Comparison of ENCODE assay signal across 8 cellular contexts in genomic region chr5:217860-218456, GRCh38. TPM values are rescaled to one million over a fixed set of nuclear protein-coding genes. Genes with fewer than 3 reads are reported as not detected.
A peak's percentile ranks its signal among the peaks of the same experiment; 100 is the strongest.
DNase-seq lines count a peak whose midpoint lies in the region; ATAC-seq and TF ChIP-seq lines count a peak whose summit lies in the region.

Gene CCDC127, minus strand, starts transcription at chr5:218153. Its CDS starts 1,304 bp downstream, at chr5:216849.
Gene SDHA, plus strand, starts transcription at chr5:218320. Its CDS starts 36 bp downstream, at chr5:218356.

- H3K9ac ChIP-seq in H9 (ENCODE audit: extremely low read depth, insufficient read length, low read length), result peak within 1 kb of the TSS; percentile 64

- peaks cover 23% of the 10 kb centered on the region for H3K36me3 ChIP-seq in RWPE2 (ENCODE audit: low read depth)

- H3K27me3 ChIP-seq in H9 (ENCODE audit: insufficient read depth, low read length) (no peaks in the 10 kb centered on the region), RWPE2 (ENCODE audit: insufficient read depth, poor library complexity, severe bottlenecking) (no peaks in the 10 kb centered on the region)

- H3K4me1 Mint-ChIP-seq in H9 (peaks cover 31% of the 10 kb centered on the region in 2 experiments), nephron progenitor cell (peaks cover 56% of the 10 kb centered on the region)

- no CpG with 5 or more reads among the region's 69 CpGs for WGBS in H9 (ENCODE audit: extremely low coverage, insufficient read length, low lambda C conversion rate)

- H2BK15ac ChIP-seq in H9 (ENCODE audit: low read depth, low read length), result no peak within 1 kb of the TSS

- peak; percentile 62 for TF ChIP-seq CTCF in H9 (conservative IDR thresholded peaks at IDR 0.05)
- TF ChIP-seq CTCF in RWPE2 (IDR thresholded peaks at IDR 0.05; ENCODE audit: poor library complexity, severe bottlenecking), result peak; percentile 69
- TF ChIP-seq CTCF in nephron progenitor cell (IDR thresholded peaks at IDR 0.05), result peak; percentile 22

- peak; percentile 73 for ATAC-seq in RWPE2 (ENCODE audit: low read depth)
- peak; percentile 87 for ATAC-seq in stimulated activated naive CD8-positive, alpha-beta T cell treated with anti-CD3 and anti-CD28 coated beads, Interleukin-15, Interleukin-2, amounts not matched to agents 100 U/mL and 50 U/mL, for 24 hours

- no peak within 1 kb of the TSS for H3K4ac ChIP-seq in H9 (ENCODE audit: low read depth, low read length)

- H2BK20ac ChIP-seq in H9 (ENCODE audit: low read depth, low read length, poor library complexity, severe bottlenecking), result no peak within 1 kb of the TSS

- peak; percentile 92 for DNase-seq in GDM1 (lab: John Stamatoyannopoulos, UW)
- DNase-seq in H9, result peak; percentile 95
- DNase-seq in M059J (ENCODE audit: low read depth), result peak; percentile 89
- DNase-seq in RWPE2 (ENCODE audit: low spot score), result peak; percentile 96
- DNase-seq in activated effector memory CD4-positive, alpha-beta T cell treated with Interleukin-2 at 50 U/mL for 16 hours, result peak; percentile 95
- DNase-seq in fibroblast of the conjunctiva (ENCODE audit: low read depth), result peak; percentile 86
- DNase-seq in nephron progenitor cell, result peak; percentile 100
- peak; percentile 99 for DNase-seq in stimulated activated naive CD8-positive, alpha-beta T cell treated with anti-CD3 and anti-CD28 coated beads, Interleukin-15, Interleukin-2, amounts not matched to agents 100 U/mL and 50 U/mL, for 24 hours

- no peak within 1 kb of the TSS for H4K91ac ChIP-seq in H9 (ENCODE audit: insufficient read length, low read depth, low read length)

- peaks cover 2% of the 10 kb centered on the region for H3K79me1 ChIP-seq in H9 (ENCODE audit: insufficient read depth, low read depth, low read length, poor library complexity, severe bottlenecking)

- 0 out of 2 replicates have a peak, but pooled peaks cover 2% of the 10 kb centered on the region for H3K4me1 ChIP-seq in H9 (ENCODE audit: insufficient read depth, low read length)
- peaks cover 30% of the 10 kb centered on the region for H3K4me1 ChIP-seq in RWPE2 (ENCODE audit: insufficient read depth, poor library complexity, severe bottlenecking)

- H2AFZ ChIP-seq in H9 (ENCODE audit: low read length), result no peak within 1 kb of the TSS

- no peak within 1 kb of the TSS for H2AK5ac ChIP-seq in H9 (ENCODE audit: insufficient read length, low read length)

- peak within 1 kb of the TSS; percentile 75 for H3K4me2 ChIP-seq in H9 (ENCODE audit: insufficient read depth, insufficient read length, low read length)

- H3K23ac ChIP-seq in H9 (ENCODE audit: insufficient read length, low read depth, low read length), result no peak within 1 kb of the TSS

- no peak within 1 kb of the TSS for H2BK12ac ChIP-seq in H9 (ENCODE audit: insufficient read length, low read depth, low read length)

- no peaks in the 10 kb centered on the region for H3K23me2 ChIP-seq in H9 (ENCODE audit: insufficient read length, low read depth, low read length, poor library complexity, severe bottlenecking)

- no peak within 1 kb of the TSS for H3K18ac ChIP-seq in H9 (ENCODE audit: insufficient read length, low read depth, low read length)

- H2BK120ac ChIP-seq in H9 (ENCODE audit: low read depth, low read length, poor library complexity, severe bottlenecking), result no peak within 1 kb of the TSS

- peak within 1 kb of the TSS; percentile 75 for H3K4me3 ChIP-seq in RWPE2 (ENCODE audit: severe bottlenecking)

- H3K4me3 Mint-ChIP-seq in H9, result peak within 1 kb of the TSS; percentile 95 to 98
- peak within 1 kb of the TSS; percentile 93 for H3K4me3 Mint-ChIP-seq in nephron progenitor cell

- H3K9me3 Mint-ChIP-seq in H9, result no peaks in the 10 kb centered on the region
- no peaks in the 10 kb centered on the region for H3K9me3 Mint-ChIP-seq in nephron progenitor cell

- H3K27ac ChIP-seq in H9 (ENCODE audit: insufficient read length, low read depth, low read length), result no peak within 1 kb of the TSS
- H3K27ac ChIP-seq in RWPE2 (ENCODE audit: poor library complexity, severe bottlenecking), result peak within 1 kb of the TSS; percentile 73

- peak within 1 kb of the TSS; percentile 73; the same call in 1 of the 2 replicates for H3K14ac ChIP-seq in H9 (ENCODE audit: insufficient read depth, low read length)

- no peaks in the 10 kb centered on the region for H4K20me1 ChIP-seq in H9 (ENCODE audit: control insufficient read depth, insufficient read depth, insufficient read length)

- H4K8ac ChIP-seq in H9 (replicated peaks; ENCODE audit: insufficient read length, low read depth, low read length), result no peak within 1 kb of the TSS

- peaks cover 10% of the 10 kb centered on the region; the same call in 1 of the 2 replicates for H3K79me2 ChIP-seq in H9 (ENCODE audit: insufficient read depth, low read length)

- H4K5ac ChIP-seq in H9 (ENCODE audit: insufficient read length, low read depth, low read length), result no peak within 1 kb of the TSS

- H3K9me3 ChIP-seq in H9 (ENCODE audit: control insufficient read depth, low read depth, low read length) (no peaks in the 10 kb centered on the region), RWPE2 (ENCODE audit: severe bottlenecking) (no peaks in the 10 kb centered on the region)

- H3K27me3 Mint-ChIP-seq in H9 (ENCODE audit: low read depth) (no peaks in the 10 kb centered on the region; the same call in 1 of the 2 replicates), nephron progenitor cell (ENCODE audit: low read depth, poor library complexity) (peaks cover 2% of the 10 kb centered on the region)

- H2BK5ac ChIP-seq in H9 (ENCODE audit: insufficient read length, low read length), result no peak within 1 kb of the TSS

- no peak within 1 kb of the TSS for H3T11ph ChIP-seq in H9 (ENCODE audit: low read length)

- peaks cover 16 to 32% (median 25%) of the 10 kb centered on the region in 3 experiments; a peak in 6 of 7 replicates for H3K36me3 Mint-ChIP-seq in H9 (ENCODE audit: insufficient read depth in 1 of 3, low read depth in 3 of 3)
- peaks cover 23% of the 10 kb centered on the region for H3K36me3 Mint-ChIP-seq in nephron progenitor cell (ENCODE audit: low read depth)

- H3K27ac Mint-ChIP-seq in H9, result peak within 1 kb of the TSS; percentile 32 to 96 (median 96)
- peak within 1 kb of the TSS; percentile 66 for H3K27ac Mint-ChIP-seq in nephron progenitor cell

- H3K56ac ChIP-seq in H9 (ENCODE audit: insufficient read length, low read depth, low read length), result no peak within 1 kb of the TSS

RNA-seq across cellular contexts. Expression of gene CCDC127, which starts in this region (rescaled TPM):
- 9.0 and 9.4 TPM in 2 replicates for total RNA-seq in H9 (2021)
- 3.4 and 5.4 TPM in 2 replicates for total RNA-seq in M059J (2014; rRNA removed; shearing (Covaris generic))

RNA-seq across cellular contexts. Expression of gene SDHA, which starts in this region (rescaled TPM):
- total RNA-seq in H9 (2021), result 78.7 and 84.8 TPM in 2 replicates
- total RNA-seq in M059J (2014; rRNA removed; shearing (Covaris generic)), result 78.4 and 109 TPM in 2 replicates
